In genomic region chr6:93784794-93785757, GRCh38 we compare ENCODE assay signal across 1 cellular context.
TF ChIP-seq lines count a peak whose summit lies in the region.

No MANE protein-coding gene starts in this region.

TF ChIP-seq in GM23338, 12 proteins besides CTCF, POLR2A, EP300 and RAD21 (continued from another document):
- TF ChIP-seq ZNF462 (CRISPR knock-in tag; IDR thresholded peaks at IDR 0.05), result no peak
